ENCODE assay signal across 1 cellular context in the genomic region with DNA sequence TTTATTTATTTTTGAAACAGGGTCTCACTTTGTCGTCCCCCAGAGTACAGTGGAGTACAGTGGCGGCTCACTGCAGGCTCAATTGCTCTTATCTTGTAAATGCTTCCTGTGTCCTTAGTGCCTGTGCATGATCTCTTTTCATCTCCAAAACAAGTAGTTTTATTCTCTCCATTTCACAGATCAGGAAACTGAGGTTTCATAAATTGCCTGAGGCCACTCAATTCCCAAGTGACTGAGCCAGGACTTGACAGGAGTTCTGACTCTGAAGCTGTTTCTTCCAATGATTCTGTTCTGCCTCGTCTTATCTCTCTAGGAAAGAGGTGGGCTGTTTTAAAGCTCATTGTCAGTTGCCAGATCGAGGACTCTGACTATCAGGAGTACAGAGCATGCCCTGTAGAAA.
TF ChIP-seq lines count a peak whose summit lies in the region.

No MANE protein-coding gene starts in this region.

TF ChIP-seq in K562, 482 proteins besides CTCF, POLR2A, EP300 and RAD21:
- peak; percentile 96 for TF ChIP-seq RBM25 (IDR thresholded peaks at IDR 0.05; ENCODE audit: low read depth, low read length, severe bottlenecking)
- peak; percentile 55; the same call in 1 of the 2 replicates for TF ChIP-seq SMARCA5 (IDR thresholded peaks at IDR 0.05)
- TF ChIP-seq, protein P1, sequence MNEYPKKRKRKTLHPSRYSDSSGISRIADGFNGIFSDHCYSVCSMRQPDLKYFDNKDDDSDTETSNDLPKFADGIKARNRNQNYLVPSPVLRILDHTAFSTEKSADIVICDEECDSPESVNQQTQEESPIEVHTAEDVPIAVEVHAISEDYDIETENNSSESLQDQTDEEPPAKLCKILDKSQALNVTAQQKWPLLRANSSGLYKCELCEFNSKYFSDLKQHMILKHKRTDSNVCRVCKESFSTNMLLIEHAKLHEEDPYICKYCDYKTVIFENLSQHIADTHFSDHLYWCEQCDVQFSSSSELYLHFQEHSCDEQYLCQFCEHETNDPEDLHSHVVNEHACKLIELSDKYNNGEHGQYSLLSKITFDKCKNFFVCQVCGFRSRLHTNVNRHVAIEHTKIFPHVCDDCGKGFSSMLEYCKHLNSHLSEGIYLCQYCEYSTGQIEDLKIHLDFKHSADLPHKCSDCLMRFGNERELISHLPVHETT (CRISPR knock-in tag; conservative IDR thresholded peaks at IDR 0.05 in 1 of 2, IDR thresholded peaks at IDR 0.05 in 1 of 2): no peak
- no peak for TF ChIP-seq TCF7 (IDR thresholded peaks at IDR 0.05; ENCODE audit: borderline replicate concordance)
- TF ChIP-seq, protein P2, sequence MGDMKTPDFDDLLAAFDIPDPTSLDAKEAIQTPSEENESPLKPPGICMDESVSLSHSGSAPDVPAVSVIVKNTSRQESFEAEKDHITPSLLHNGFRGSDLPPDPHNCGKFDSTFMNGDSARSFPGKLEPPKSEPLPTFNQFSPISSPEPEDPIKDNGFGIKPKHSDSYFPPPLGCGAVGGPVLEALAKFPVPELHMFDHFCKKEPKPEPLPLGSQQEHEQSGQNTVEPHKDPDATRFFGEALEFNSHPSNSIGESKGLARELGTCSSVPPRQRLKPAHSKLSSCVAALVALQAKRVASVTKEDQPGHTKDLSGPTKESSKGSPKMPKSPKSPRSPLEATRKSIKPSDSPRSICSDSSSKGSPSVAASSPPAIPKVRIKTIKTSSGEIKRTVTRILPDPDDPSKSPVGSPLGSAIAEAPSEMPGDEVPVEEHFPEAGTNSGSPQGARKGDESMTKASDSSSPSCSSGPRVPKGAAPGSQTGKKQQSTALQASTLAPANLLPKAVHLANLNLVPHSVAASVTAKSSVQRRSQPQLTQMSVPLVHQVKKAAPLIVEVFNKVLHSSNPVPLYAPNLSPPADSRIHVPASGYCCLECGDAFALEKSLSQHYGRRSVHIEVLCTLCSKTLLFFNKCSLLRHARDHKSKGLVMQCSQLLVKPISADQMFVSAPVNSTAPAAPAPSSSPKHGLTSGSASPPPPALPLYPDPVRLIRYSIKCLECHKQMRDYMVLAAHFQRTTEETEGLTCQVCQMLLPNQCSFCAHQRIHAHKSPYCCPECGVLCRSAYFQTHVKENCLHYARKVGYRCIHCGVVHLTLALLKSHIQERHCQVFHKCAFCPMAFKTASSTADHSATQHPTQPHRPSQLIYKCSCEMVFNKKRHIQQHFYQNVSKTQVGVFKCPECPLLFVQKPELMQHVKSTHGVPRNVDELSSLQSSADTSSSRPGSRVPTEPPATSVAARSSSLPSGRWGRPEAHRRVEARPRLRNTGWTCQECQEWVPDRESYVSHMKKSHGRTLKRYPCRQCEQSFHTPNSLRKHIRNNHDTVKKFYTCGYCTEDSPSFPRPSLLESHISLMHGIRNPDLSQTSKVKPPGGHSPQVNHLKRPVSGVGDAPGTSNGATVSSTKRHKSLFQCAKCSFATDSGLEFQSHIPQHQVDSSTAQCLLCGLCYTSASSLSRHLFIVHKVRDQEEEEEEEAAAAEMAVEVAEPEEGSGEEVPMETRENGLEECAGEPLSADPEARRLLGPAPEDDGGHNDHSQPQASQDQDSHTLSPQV (IDR thresholded peaks at IDR 0.05): 0 out of 2 replicates have a peak, but pooled peaks have one; percentile 25
- no peak for TF ChIP-seq POLR2H (tag; IDR thresholded peaks at IDR 0.05; ENCODE audit: low read depth)
- 0 out of 2 replicates have a peak, but pooled peaks have one; percentile 48 for TF ChIP-seq CBX1 (IDR thresholded peaks at IDR 0.05; ENCODE audit: low read depth)
- TF ChIP-seq BCOR (IDR thresholded peaks at IDR 0.05): peak; percentile 90
- peak; percentile 48 to 83; a peak in 2 of 4 replicates for TF ChIP-seq KDM1A (IDR thresholded peaks at IDR 0.05)
- 0 out of 2 replicates have a peak, but pooled peaks have one; percentile 12 for TF ChIP-seq SMARCA4 (IDR thresholded peaks at IDR 0.05)
- no peak for TF ChIP-seq ZNF583 (CRISPR knock-in tag; IDR thresholded peaks at IDR 0.05)
- peak; percentile 84 for TF ChIP-seq ADNP (tag; IDR thresholded peaks at IDR 0.05)
- peak; percentile 54; the same call in 1 of the 2 replicates for TF ChIP-seq HDAC2 (IDR thresholded peaks at IDR 0.05)
- TF ChIP-seq RCOR1 (IDR thresholded peaks at IDR 0.05; ENCODE audit: borderline replicate concordance in 1 of 2, low read depth in 2 of 2, low read length in 2 of 2): peak in 1 of 2 experiments; percentile 66; a peak in 2 of 4 replicates
- TF ChIP-seq ZNF696 (CRISPR knock-in tag; conservative IDR thresholded peaks at IDR 0.05): no peak
- 0 out of 2 replicates have a peak, but pooled peaks have one; percentile 20 for TF ChIP-seq ARID1B (IDR thresholded peaks at IDR 0.05)
- peak; percentile 37 for TF ChIP-seq CHD4 (IDR thresholded peaks at IDR 0.05; ENCODE audit: insufficient read depth, insufficient replicate concordance, low read depth, low read length, poor library complexity, severe bottlenecking)
- TF ChIP-seq RBM15 (IDR thresholded peaks at IDR 0.05; ENCODE audit: insufficient read depth, low read length): no peak
TF ChIP-seq in K562: peak in this region for 12.
